In genomic region chr17:59706900-59707181, GRCh38 we compare ENCODE assay signal across 8 cellular contexts. TPM values are rescaled to one million over a fixed set of nuclear protein-coding genes. Genes with fewer than 3 reads are reported as not detected.
DNase-seq lines count a peak whose midpoint lies in the region; ATAC-seq lines count a peak whose summit lies in the region.

No MANE protein-coding gene starts in this region.

- no peaks in the 10 kb centered on the region for H3K27me3 Mint-ChIP-seq in activated T-cell treated with anti-CD3 and anti-CD28 coated beads, Interleukin-2, amount 50 U/mL, for 4 hours (ENCODE audit: low read depth)

- DNase-seq in activated T-cell treated with anti-CD3 and anti-CD28 coated beads, Interleukin-2, amount 50 U/mL, for 4 hours: peak; percentile 11
- DNase-seq in stimulated activated CD8-positive, alpha-beta memory T cell treated with anti-CD3 and anti-CD28 coated beads, Interleukin-4, amount 100 ng/mL, for 48 hours: peak; percentile 41
- DNase-seq in EL (no peak), putamen (ENCODE audit: low spot score) (no peak), NCI-H226 (no peak)

- ATAC-seq in HG03521 (IDR thresholded peaks at IDR 0.05; ENCODE audit: unreplicated experiment) (peak; percentile 1), HG03175 (IDR thresholded peaks at IDR 0.05; ENCODE audit: unreplicated experiment) (no peak)
- ATAC-seq in activated T-cell treated with anti-CD3 and anti-CD28 coated beads, Interleukin-2, amount 50 U/mL, for 4 hours: peak in 1 of 2 donors; percentile 1

- H3K4me3 ChIP-seq in iPS-11a (ENCODE audit: low read depth, low read length): peak overlapping the region; percentile 83

- H3K4me3 Mint-ChIP-seq in activated T-cell treated with anti-CD3 and anti-CD28 coated beads, Interleukin-2, amount 50 U/mL, for 4 hours: peak overlapping the region; percentile 96

- peaks cover 59% of the 10 kb centered on the region for H3K4me1 Mint-ChIP-seq in activated T-cell treated with anti-CD3 and anti-CD28 coated beads, Interleukin-2, amount 50 U/mL, for 4 hours (ENCODE audit: low read depth)

- peaks cover 20% of the 10 kb centered on the region for H3K36me3 Mint-ChIP-seq in activated T-cell treated with anti-CD3 and anti-CD28 coated beads, Interleukin-2, amount 50 U/mL, for 4 hours (ENCODE audit: insufficient read depth)

- no peaks in the 10 kb centered on the region for H3K9me3 Mint-ChIP-seq in activated T-cell treated with anti-CD3 and anti-CD28 coated beads, Interleukin-2, amount 50 U/mL, for 4 hours

RNA-seq across cellular contexts. Expression of gene PTRH2, which starts 0.4 kb away (rescaled TPM):
- 10 to 100 TPM; 45.4 to 50.9 (median 47.4) TPM for total RNA-seq in activated T-cell treated with anti-CD3 and anti-CD28 coated beads, Interleukin-2, amount 50 U/mL, for 4 hours

RNA-seq across cellular contexts. Expression of gene VMP1, which starts 0.6 kb away (rescaled TPM):
- total RNA-seq in activated T-cell treated with anti-CD3 and anti-CD28 coated beads, Interleukin-2, amount 50 U/mL, for 4 hours: 100 to 1,000 TPM; 128 to 138 (median 134) TPM

Comparison
In these comparisons a context has a peak if more than half of its experiments do, and no peak if none do; other contexts are left out.
1. DNase-seq: peak in activated T-cell treated with anti-CD3 and anti-CD28 coated beads, Interleukin-2, amount 50 U/mL, for 4 hours (single experiment) and stimulated activated CD8-positive, alpha-beta memory T cell treated with anti-CD3 and anti-CD28 coated beads, Interleukin-4, amount 100 ng/mL, for 48 hours (single experiment); none in EL (single experiment), putamen (single experiment) and NCI-H226 (single experiment).